16 cellular contexts compared by ENCODE assay signal in the genomic region with DNA sequence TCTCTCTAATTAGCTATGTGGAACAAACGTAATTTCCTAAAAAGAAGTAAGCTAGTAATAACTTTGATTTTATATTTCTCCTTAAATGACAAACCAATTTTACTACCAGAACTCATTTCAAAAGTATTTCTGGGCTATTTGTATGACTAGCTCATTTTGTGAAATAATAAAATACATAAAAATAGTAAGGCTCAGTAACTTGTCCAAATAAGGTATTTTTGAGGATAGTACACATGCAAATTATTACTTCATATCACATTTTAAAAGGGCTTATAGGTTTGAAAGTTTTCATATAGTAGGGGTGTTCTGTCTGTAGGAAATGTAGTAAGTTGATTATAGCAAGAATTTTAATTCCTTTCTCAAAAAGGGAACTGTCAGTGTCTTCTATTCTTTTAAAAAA.
"Had no signal": no experiment of that assay in that cellular context is flagged by ENCODE, and none has a peak within 500 bp of the region (broad histone marks: within the 10 kb centered on the region; RNA-seq: fewer than 3 reads in every experiment).

No MANE protein-coding gene starts in this region.

- H3K4me3 ChIP-seq: colonic mucosa, lung, neural progenitor cell had no signal

- H3K27ac Mint-ChIP-seq: activated naive CD4-positive, alpha-beta T cell treated with anti-CD3 and anti-CD28 coated beads for 36 hours; activated naive CD8-positive, alpha-beta T cell treated with anti-CD3 and anti-CD28 coated beads, Interleukin-2, amount 50 U/mL, for 24 hours; activated T-helper 2 cell treated with anti-CD3 and anti-CD28 coated beads, Interferon-gamma antibody, Interleukin-2, Interleukin-4, amounts not matched to agents 10 μg/mL and 5 μg/mL and 100 μg/mL, durations not matched to agents 14 hours and 24 hours and 36 hours; neural progenitor cell; T-cell had no signal

- H3K36me3 Mint-ChIP-seq: naive B cell, neural progenitor cell had no signal

- H3K27ac ChIP-seq: colonic mucosa, neural progenitor cell had no signal

- H3K9me3 ChIP-seq: colonic mucosa had no signal

- H3K27me3 ChIP-seq: colonic mucosa, neural progenitor cell had no signal

- H3K4me1 Mint-ChIP-seq: neural progenitor cell had no signal

- H3K4me3 Mint-ChIP-seq: activated naive CD4-positive, alpha-beta T cell treated with anti-CD3 and anti-CD28 coated beads for 36 hours; activated naive CD8-positive, alpha-beta T cell treated with anti-CD3 and anti-CD28 coated beads, Interleukin-2, amount 50 U/mL, for 24 hours; immature natural killer cell; naive B cell; neural progenitor cell; T-cell had no signal

- H3K9me3 Mint-ChIP-seq: activated naive CD4-positive, alpha-beta T cell treated with anti-CD3 and anti-CD28 coated beads for 36 hours; activated naive CD8-positive, alpha-beta T cell treated with anti-CD3 and anti-CD28 coated beads, Interleukin-2, amount 50 U/mL, for 24 hours; activated T-helper 2 cell treated with anti-CD3 and anti-CD28 coated beads, Interferon-gamma antibody, Interleukin-2, Interleukin-4, amounts not matched to agents 10 μg/mL and 5 μg/mL and 100 μg/mL, durations not matched to agents 14 hours and 24 hours and 36 hours; immature natural killer cell; neural progenitor cell; T-cell had no signal

- DNase-seq: activated CD4-positive, CD25-positive, alpha-beta regulatory T cell treated with anti-CD3 and anti-CD28 coated beads, Interleukin-2, amount 50 U/mL, for 72 hours; activated naive CD4-positive, alpha-beta T cell treated with anti-CD3 and anti-CD28 coated beads for 36 hours; activated naive CD8-positive, alpha-beta T cell treated with anti-CD3 and anti-CD28 coated beads, Interleukin-2, amount 50 U/mL, for 24 hours; colonic mucosa; effector CD8-positive, alpha-beta T cell; immature natural killer cell; naive B cell; posterior cingulate gyrus; small intestine; stimulated activated CD4-positive, alpha-beta T cell treated with anti-CD3 and anti-CD28 coated beads, Interleukin-4, amount 100 ng/mL, for 24 hours; stimulated activated naive CD4-positive, alpha-beta T cell; T-cell; T-helper 9 cell had no signal

- H3K36me3 ChIP-seq: colonic mucosa, neural progenitor cell had no signal

- ATAC-seq: activated naive CD8-positive, alpha-beta T cell treated with anti-CD3 and anti-CD28 coated beads, Interleukin-2, amount 50 U/mL, for 24 hours; T-cell had no signal

- H3K27me3 Mint-ChIP-seq: activated naive CD8-positive, alpha-beta T cell treated with anti-CD3 and anti-CD28 coated beads, Interleukin-2, amount 50 U/mL, for 24 hours; naive B cell; T-cell had no signal

- H3K4me1 ChIP-seq: colonic mucosa, neural progenitor cell had no signal
